Comparison of ENCODE assay signal across 9 cellular contexts in the genomic region with DNA sequence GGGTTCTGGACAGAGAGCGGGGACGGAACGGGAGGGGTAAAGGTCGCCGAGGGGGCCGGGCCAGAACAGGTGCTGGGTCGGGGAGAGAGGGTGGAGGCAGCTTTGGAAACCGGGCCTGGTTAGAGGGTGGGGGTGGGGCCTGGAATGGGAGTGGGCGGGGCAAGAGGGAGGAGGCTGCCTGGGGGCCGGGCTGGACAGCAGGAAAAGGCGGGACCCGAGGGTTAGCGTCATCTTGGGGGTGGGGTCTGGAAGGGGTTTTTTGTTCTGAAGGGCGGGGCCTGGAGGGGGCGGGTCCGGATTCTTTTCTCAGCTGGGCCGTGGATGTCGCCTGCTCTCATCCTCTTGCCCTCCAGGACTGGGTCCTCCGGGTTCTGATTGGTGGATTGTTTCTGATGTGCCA. TPM values are rescaled to one million over a fixed set of nuclear protein-coding genes. Genes with fewer than 3 reads are reported as not detected.
DNase-seq lines count a peak whose midpoint lies in the region; ATAC-seq lines count a peak whose summit lies in the region.
"Had no signal": no experiment of that assay in that cellular context is flagged by ENCODE, and none has a peak within 500 bp of the region (broad histone marks: within the 10 kb centered on the region; RNA-seq: fewer than 3 reads in every experiment).

No MANE protein-coding gene starts in this region.

- DNase-seq in COLO668 (lab: John Stamatoyannopoulos, UW; ENCODE audit: unreplicated experiment) (peak; percentile 23), RPMI7951 (ENCODE audit: low read depth) (peak; percentile 55), globus pallidus (ENCODE audit: low spot score) (peak; percentile 94), occipital lobe (lab: John Stamatoyannopoulos, UW) (peak; percentile 66), NCI-H2029 treated with DMSO at 0.1 percent for 48 hours (lab: John Stamatoyannopoulos, UW) (no peak), NCI-H526 treated with DMSO at 0.1 percent for 48 hours (lab: John Stamatoyannopoulos, UW) (no peak)
- DNase-seq: activated naive CD4-positive, alpha-beta T cell treated with anti-CD3 and anti-CD28 coated beads, Interleukin-2, amount 50 U/mL, for 16 hours had no signal

- ATAC-seq in HG03095 (IDR thresholded peaks at IDR 0.05; ENCODE audit: unreplicated experiment) (no peak), GM19452 (IDR thresholded peaks at IDR 0.05; ENCODE audit: unreplicated experiment) (no peak)

RNA-seq across cellular contexts. Expression of a gene that starts 4.3 kb away (rescaled TPM):
- 4.7 and 4.9 TPM in 2 replicates for total RNA-seq in RPMI7951 (2014; rRNA removed; shearing (Covaris generic))
- 6.6 TPM for total RNA-seq in occipital lobe

RNA-seq across cellular contexts. Expression of a gene that starts 31.5 kb away (rescaled TPM):
- total RNA-seq in RPMI7951 (2014; rRNA removed; shearing (Covaris generic)) = 15.4 and 16.7 TPM in 2 replicates
- total RNA-seq in occipital lobe = 20.7 TPM

Comparison
In these comparisons a context has a peak if more than half of its experiments do, and no peak if none do; other contexts are left out.
1. DNase-seq: peak in COLO668 (single experiment), RPMI7951 (single experiment), globus pallidus (single experiment) and occipital lobe (single experiment); none in NCI-H2029 treated with DMSO at 0.1 percent for 48 hours (single experiment) and NCI-H526 treated with DMSO at 0.1 percent for 48 hours (single experiment).